1 cellular context compared by ENCODE assay signal in genomic region chr11:7595016-7595869, GRCh38.
TF ChIP-seq lines count a peak whose summit lies in the region.

No MANE protein-coding gene starts in this region.

TF ChIP-seq in GM23338, 12 proteins besides CTCF, POLR2A, EP300 and RAD21 (continued from another document):
- TF ChIP-seq ZNF462 (CRISPR knock-in tag; IDR thresholded peaks at IDR 0.05), result peak; percentile 63
